13 cellular contexts compared by ENCODE assay signal in the genomic region with DNA sequence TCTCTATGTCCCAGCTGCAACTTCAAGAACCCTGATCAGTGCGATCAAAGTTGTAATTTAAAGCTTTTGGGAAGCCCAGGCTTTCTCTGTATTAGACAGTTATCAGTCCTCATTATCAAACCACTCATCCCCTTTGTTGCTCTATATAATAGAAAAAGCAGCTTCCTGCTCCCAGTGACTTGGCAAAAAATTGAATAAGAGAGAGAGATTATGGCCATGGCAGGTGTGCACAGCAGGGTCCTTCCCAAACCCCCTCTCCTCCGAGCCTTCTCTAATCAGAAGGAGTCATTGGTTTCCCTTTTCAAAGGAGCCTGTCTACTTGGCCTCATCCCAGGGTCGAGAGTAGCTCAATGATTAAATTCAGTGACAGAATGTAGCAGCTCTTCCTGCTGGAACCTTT.
DNase-seq lines count a peak whose midpoint lies in the region; ATAC-seq and TF ChIP-seq lines count a peak whose summit lies in the region.
"Had no signal": no experiment of that assay in that cellular context is flagged by ENCODE, and none has a peak within 500 bp of the region (broad histone marks: within the 10 kb centered on the region; RNA-seq: fewer than 3 reads in every experiment).

No MANE protein-coding gene starts in this region.

- H3K27me3 Mint-ChIP-seq in activated CD8-positive, alpha-beta memory T cell treated with anti-CD3 and anti-CD28 coated beads, Interleukin-2, amount 10 ng/mL, durations not matched to agents 7 days and 5 days = peaks cover 36% of the 10 kb centered on the region

- no peak overlapping the region for H3K27ac Mint-ChIP-seq in activated CD8-positive, alpha-beta memory T cell treated with anti-CD3 and anti-CD28 coated beads, Interleukin-2, amount 10 ng/mL, durations not matched to agents 7 days and 5 days
- H3K27ac Mint-ChIP-seq: memory B cell; stimulated activated memory B cell treated with anti-CD40 and anti-IgM and Interleukin-4, amounts not matched to agents 10 μg/mL and 1 μg/mL and 100 μg/mL, for 72 hours had no signal

- no peak for TF ChIP-seq POLR2A in suprapubic skin (IDR thresholded peaks at IDR 0.05)

- H3K4me3 ChIP-seq in PC-3 (ENCODE audit: low read length) (peak overlapping the region; percentile 35; the same call in 1 of the 2 replicates), suprapubic skin (no peak overlapping the region), dorsolateral prefrontal cortex (no peak overlapping the region)
- H3K4me3 ChIP-seq: BLaER1 treated with 17β-estradiol and CSF1 and Interleukin-3, amounts not matched to agents 10 nM and 100 nM; Peyer's patch had no signal

- CTCF ChIA-PET in PC-3 (lab: Charles Lee) = no interaction called here
- CTCF ChIA-PET in activated CD8-positive, alpha-beta memory T cell treated with anti-CD3 and anti-CD28 coated beads, Interleukin-2, amount 10 ng/mL, durations not matched to agents 7 days and 5 days (lab: Charles Lee) = no interaction called here

- H3K9me2 ChIP-seq in PC-3 (replicated peaks; ENCODE audit: low read length) = no peaks in the 10 kb centered on the region

- no peaks in the 10 kb centered on the region for H3K27me3 ChIP-seq in PC-3 (ENCODE audit: low read length)
- no peaks in the 10 kb centered on the region for H3K27me3 ChIP-seq in foreskin keratinocyte
- H3K27me3 ChIP-seq in suprapubic skin = no peaks in the 10 kb centered on the region
- H3K27me3 ChIP-seq in dorsolateral prefrontal cortex = peaks cover 0 to 8% (median 0%) of the 10 kb centered on the region in 45 donors
- H3K27me3 ChIP-seq: BLaER1 treated with 17β-estradiol and CSF1 and Interleukin-3, amounts not matched to agents 10 nM and 100 nM; Peyer's patch had no signal

- no TSS peak for BruUV-seq in PC-3 (replicated peaks; lab: Mats Ljungman, UMichigan)

- POLR2A ChIA-PET in PC-3 (lab: Charles Lee; ENCODE audit: unreplicated experiment) = interaction anchor here (1.1 kb wide), 1 partner anchor 100 kb away, joined by 8 read pairs; no protein-coding TSS in a partner anchor

- peaks cover 8% of the 10 kb centered on the region for H3F3A ChIP-seq in PC-3 (ENCODE audit: low read length, unreplicated experiment)

- no peaks in the 10 kb centered on the region for H3K36me3 Mint-ChIP-seq in activated CD8-positive, alpha-beta memory T cell treated with anti-CD3 and anti-CD28 coated beads, Interleukin-2, amount 10 ng/mL, durations not matched to agents 7 days and 5 days

- no peaks in the 10 kb centered on the region for H3K4me1 Mint-ChIP-seq in activated CD8-positive, alpha-beta memory T cell treated with anti-CD3 and anti-CD28 coated beads, Interleukin-2, amount 10 ng/mL, durations not matched to agents 7 days and 5 days
- H3K4me1 Mint-ChIP-seq: memory B cell; stimulated activated memory B cell treated with anti-CD40 and anti-IgM and Interleukin-4, amounts not matched to agents 10 μg/mL and 1 μg/mL and 100 μg/mL, for 72 hours had no signal

- H3K79me2 ChIP-seq in PC-3 (ENCODE audit: low read length) = no peaks in the 10 kb centered on the region
- H3K79me2 ChIP-seq: parathyroid adenoma had no signal

- ATAC-seq in PC-3 (peak; percentile 21), foreskin keratinocyte (no peak)
- ATAC-seq in activated CD8-positive, alpha-beta memory T cell treated with anti-CD3 and anti-CD28 coated beads, Interleukin-2, amount 10 ng/mL, durations not matched to agents 7 days and 5 days = no peak
- ATAC-seq: stimulated activated memory B cell treated with anti-CD40 and anti-IgM and Interleukin-4, amounts not matched to agents 10 μg/mL and 1 μg/mL and 100 μg/mL, for 72 hours had no signal

- no peak for TF ChIP-seq EP300 in suprapubic skin (IDR thresholded peaks at IDR 0.05)

- H3K27ac ChIP-seq in PC-3 (ENCODE audit: low read length) (peak overlapping the region; percentile 90), foreskin keratinocyte (peak overlapping the region; percentile 76), suprapubic skin (no peak overlapping the region), dorsolateral prefrontal cortex (no peak overlapping the region)
- H3K27ac ChIP-seq: BLaER1 treated with 17β-estradiol and CSF1 and Interleukin-3, amounts not matched to agents 10 nM and 100 nM; parathyroid adenoma; Peyer's patch had no signal

- intact Hi-C loops in PC-3 (cut with micrococcal nuclease) (no loop called here), dorsolateral prefrontal cortex (cut with DNase I) (no loop called here)

- peak overlapping the region; percentile 58 for H2AFZ ChIP-seq in PC-3 (ENCODE audit: low read length)
- H2AFZ ChIP-seq: parathyroid adenoma had no signal

- WGBS in suprapubic skin = 45% methylated on average over 3 of the region's 3 CpGs

- H3K9me3 ChIP-seq in PC-3 (ENCODE audit: low read length) (peaks cover 5% of the 10 kb centered on the region; the same call in 1 of the 2 replicates), suprapubic skin (no peaks in the 10 kb centered on the region)

- peaks cover 46% of the 10 kb centered on the region for H3K4me1 ChIP-seq in PC-3 (ENCODE audit: insufficient read depth, low read length)
- peaks cover 22% of the 10 kb centered on the region for H3K4me1 ChIP-seq in foreskin keratinocyte
- H3K4me1 ChIP-seq in suprapubic skin = peaks cover 13% of the 10 kb centered on the region
- H3K4me1 ChIP-seq: Peyer's patch had no signal

- H3K36me3 ChIP-seq in PC-3 (ENCODE audit: low read depth, low read length) (peaks cover 5% of the 10 kb centered on the region; the same call in 1 of the 2 replicates), suprapubic skin (no peaks in the 10 kb centered on the region)
- H3K36me3 ChIP-seq: Peyer's patch had no signal

- H3K4me2 ChIP-seq in PC-3 (ENCODE audit: low read length) = peak overlapping the region; percentile 77

- no peak for TF ChIP-seq CTCF in PC-3 (conservative IDR thresholded peaks at IDR 0.05; ENCODE audit: low read depth, low read length)
- no peak for TF ChIP-seq CTCF in foreskin keratinocyte (conservative IDR thresholded peaks at IDR 0.05)
- no peak for TF ChIP-seq CTCF in suprapubic skin (IDR thresholded peaks at IDR 0.05)
- no peak for TF ChIP-seq CTCF in dorsolateral prefrontal cortex (IDR thresholded peaks at IDR 0.05 in 54 of 56, conservative IDR thresholded peaks at IDR 0.05 in 2 of 56; ENCODE audit: low read depth in 1 of 56, partially characterized antibody in 56 of 56)

- H3K9me3 Mint-ChIP-seq in activated CD8-positive, alpha-beta memory T cell treated with anti-CD3 and anti-CD28 coated beads, Interleukin-2, amount 10 ng/mL, durations not matched to agents 7 days and 5 days (ENCODE audit: low read depth) = peaks cover 8% of the 10 kb centered on the region

- DNase-seq in DMS79 (lab: John Stamatoyannopoulos, UW) (peak; percentile 82), NCI-H1417 treated with DMSO at 0.1 percent for 48 hours (lab: John Stamatoyannopoulos, UW) (peak; percentile 48), PC-3 (peak; percentile 34), foreskin keratinocyte (no peak), suprapubic skin (ENCODE audit: low spot score in 2 of 2) (no peak), dorsolateral prefrontal cortex (no peak)
- no peak for DNase-seq in activated CD8-positive, alpha-beta memory T cell treated with anti-CD3 and anti-CD28 coated beads, Interleukin-2, amount 10 ng/mL, durations not matched to agents 7 days and 5 days
- no peak for DNase-seq in activated naive CD4-positive, alpha-beta T cell (lab: John Stamatoyannopoulos, UW)
- DNase-seq: Peyer's patch had no signal

- H4K20me1 ChIP-seq in PC-3 (ENCODE audit: low read length) = no peaks in the 10 kb centered on the region
- H4K20me1 ChIP-seq: BLaER1 treated with 17β-estradiol and CSF1 and Interleukin-3, amounts not matched to agents 10 nM and 100 nM had no signal

- no peak overlapping the region for H3K4me3 Mint-ChIP-seq in activated CD8-positive, alpha-beta memory T cell treated with anti-CD3 and anti-CD28 coated beads, Interleukin-2, amount 10 ng/mL, durations not matched to agents 7 days and 5 days
- H3K4me3 Mint-ChIP-seq: memory B cell; stimulated activated memory B cell treated with anti-CD40 and anti-IgM and Interleukin-4, amounts not matched to agents 10 μg/mL and 1 μg/mL and 100 μg/mL, for 72 hours had no signal

- H3K9ac ChIP-seq in PC-3 (ENCODE audit: low read length) = peak overlapping the region; percentile 59
- H3K9ac ChIP-seq: BLaER1 treated with 17β-estradiol and CSF1 and Interleukin-3, amounts not matched to agents 10 nM and 100 nM; parathyroid adenoma had no signal

Comparison
In these comparisons a context has a peak if more than half of its experiments do, and no peak if none do; other contexts are left out.
1. DNase-seq: peak in DMS79 (single experiment), NCI-H1417 treated with DMSO at 0.1 percent for 48 hours (single experiment) and PC-3 (single experiment); none in foreskin keratinocyte (0 of 2), activated CD8-positive, alpha-beta memory T cell treated with anti-CD3 and anti-CD28 coated beads, Interleukin-2, amount 10 ng/mL, durations not matched to agents 7 days and 5 days (single experiment), suprapubic skin (0 of 2), dorsolateral prefrontal cortex (0 of 10) and activated naive CD4-positive, alpha-beta T cell (0 of 4).
2. H3K27ac ChIP-seq: peak in PC-3 (single experiment) and foreskin keratinocyte (single experiment); none in suprapubic skin (single experiment) and dorsolateral prefrontal cortex (0 of 59).